Comparison of ENCODE assay signal across 9 cellular contexts in genomic region chr12:6960291-6961277, GRCh38. TPM values are rescaled to one million over a fixed set of nuclear protein-coding genes. Genes with fewer than 3 reads are reported as not detected.
DNase-seq lines count a peak whose midpoint lies in the region; ATAC-seq and TF ChIP-seq lines count a peak whose summit lies in the region.
"Had no signal": no experiment of that assay in that cellular context is flagged by ENCODE, and none has a peak within 500 bp of the region (broad histone marks: within the 10 kb centered on the region; RNA-seq: fewer than 3 reads in every experiment).

No MANE protein-coding gene starts in this region.

- H3K9me3 Mint-ChIP-seq in activated T-helper 2 cell treated with anti-CD3 and anti-CD28 coated beads, Interferon-gamma antibody, Interleukin-2, Interleukin-4, amounts not matched to agents 10 μg/mL and 5 μg/mL and 100 μg/mL, durations not matched to agents 14 hours and 24 hours and 36 hours: no peaks in the 10 kb centered on the region

- H3K4me1 ChIP-seq in uterus: peaks cover 3% of the 10 kb centered on the region in 2 donors

- H3K9me3 ChIP-seq in uterus: no peaks in the 10 kb centered on the region

- no peaks in the 10 kb centered on the region for H3K27me3 Mint-ChIP-seq in activated T-helper 2 cell treated with anti-CD3 and anti-CD28 coated beads, Interferon-gamma antibody, Interleukin-2, Interleukin-4, amounts not matched to agents 10 μg/mL and 5 μg/mL and 100 μg/mL, durations not matched to agents 14 hours and 24 hours and 36 hours (ENCODE audit: low read depth)

- no peaks in the 10 kb centered on the region for H3K36me3 ChIP-seq in uterus

- H3K4me3 Mint-ChIP-seq in activated T-helper 2 cell treated with anti-CD3 and anti-CD28 coated beads, Interferon-gamma antibody, Interleukin-2, Interleukin-4, amounts not matched to agents 10 μg/mL and 5 μg/mL and 100 μg/mL, durations not matched to agents 14 hours and 24 hours and 36 hours (ENCODE audit: low read depth): peak overlapping the region; percentile 64

- H3K27ac ChIP-seq in uterus: peak overlapping the region; percentile 86 to 89

- H3K4me3 ChIP-seq in uterus: peak overlapping the region; percentile 12 to 28

- ATAC-seq in left colon: peak; percentile 8
- no peak for ATAC-seq in GM19463 (IDR thresholded peaks at IDR 0.05; ENCODE audit: unreplicated experiment)

- DNase-seq in GM10266 (ENCODE audit: extremely low spot score) (peak; percentile 52), KBM-7 (peak; percentile 66), left colon (peak; percentile 45 to 70), uterus (no peak), DMS153 (lab: John Stamatoyannopoulos, UW) (no peak), iPS-NIHi11 (ENCODE audit: low spot score) (no peak)
- peak; percentile 37 for DNase-seq in activated T-helper 2 cell treated with anti-CD3 and anti-CD28 coated beads, Interferon-gamma antibody, Interleukin-2, Interleukin-4, amounts not matched to agents 10 μg/mL and 5 μg/mL and 100 μg/mL, durations not matched to agents 14 hours and 24 hours and 36 hours (ENCODE audit: low spot score)

- no peak for TF ChIP-seq POLR2A in uterus (IDR thresholded peaks at IDR 0.05)

- H3K4me1 Mint-ChIP-seq in activated T-helper 2 cell treated with anti-CD3 and anti-CD28 coated beads, Interferon-gamma antibody, Interleukin-2, Interleukin-4, amounts not matched to agents 10 μg/mL and 5 μg/mL and 100 μg/mL, durations not matched to agents 14 hours and 24 hours and 36 hours (ENCODE audit: low read depth): peaks cover 68% of the 10 kb centered on the region

- no peaks in the 10 kb centered on the region for H3K27me3 ChIP-seq in uterus

- peak overlapping the region; percentile 97 for H3K27ac Mint-ChIP-seq in activated T-helper 2 cell treated with anti-CD3 and anti-CD28 coated beads, Interferon-gamma antibody, Interleukin-2, Interleukin-4, amounts not matched to agents 10 μg/mL and 5 μg/mL and 100 μg/mL, durations not matched to agents 14 hours and 24 hours and 36 hours

- H3K36me3 Mint-ChIP-seq in activated T-helper 2 cell treated with anti-CD3 and anti-CD28 coated beads, Interferon-gamma antibody, Interleukin-2, Interleukin-4, amounts not matched to agents 10 μg/mL and 5 μg/mL and 100 μg/mL, durations not matched to agents 14 hours and 24 hours and 36 hours (ENCODE audit: low read depth): peaks cover 68% of the 10 kb centered on the region

- in situ Hi-C loops in KBM-7 (cut with MboI; ENCODE audit: low pct_unique_long_range_greater_than_20kb, low sequenced_read_pairs): no loop called here

- TF ChIP-seq CTCF in GM10266 (IDR thresholded peaks at IDR 0.05; ENCODE audit: control insufficient read depth, insufficient read depth, low read depth, missing control alignments): peak; percentile 72
- TF ChIP-seq CTCF in uterus (IDR thresholded peaks at IDR 0.05): peak in 3 of 4 experiments; percentile 7 to 15 (median 12)

- intact Hi-C loops in activated T-helper 2 cell treated with anti-CD3 and anti-CD28 coated beads, Interferon-gamma antibody, Interleukin-2, Interleukin-4, amounts not matched to agents 10 μg/mL and 5 μg/mL and 100 μg/mL, durations not matched to agents 14 hours and 24 hours and 36 hours (cut with micrococcal nuclease): loop anchor here (1.0 kb wide), 3 partner anchors 7 to 16 kb away; partner anchors contain the start of genes C12orf57, EMG1 and PHB2
- intact Hi-C loops in left colon (cut with DNase I, micrococcal nuclease): no loop called here
- intact Hi-C loops in uterus (cut with DNase I; ENCODE audit: low total_unique reads): no loop called here

RNA-seq across cellular contexts. Expression of gene PTPN6, which starts 9.4 kb away (rescaled TPM):
- total RNA-seq in activated T-helper 2 cell treated with anti-CD3 and anti-CD28 coated beads, Interferon-gamma antibody, Interleukin-2, Interleukin-4, amounts not matched to agents 10 μg/mL and 5 μg/mL and 100 μg/mL, durations not matched to agents 14 hours and 24 hours and 36 hours: 250 and 252 TPM in 2 replicates
- total RNA-seq in left colon: 10 to 100 TPM; 40.0 to 43.9 TPM
- total RNA-seq in uterus: 10 to 100 TPM in 2 of 4 donors, under 1 TPM in 2; 0.59 to 19.8 (median 5.9) TPM

RNA-seq across cellular contexts. Expression of gene PHB2, which starts 9.9 kb away (rescaled TPM):
- 381 and 391 TPM in 2 replicates for total RNA-seq in activated T-helper 2 cell treated with anti-CD3 and anti-CD28 coated beads, Interferon-gamma antibody, Interleukin-2, Interleukin-4, amounts not matched to agents 10 μg/mL and 5 μg/mL and 100 μg/mL, durations not matched to agents 14 hours and 24 hours and 36 hours
- total RNA-seq in left colon (100 to 1,000 TPM; 202 to 249 TPM), uterus (100 to 1,000 TPM; 129 to 167 (median 145) TPM)

RNA-seq across cellular contexts. Expression of gene EMG1, which starts 10.1 kb away (rescaled TPM):
- total RNA-seq in activated T-helper 2 cell treated with anti-CD3 and anti-CD28 coated beads, Interferon-gamma antibody, Interleukin-2, Interleukin-4, amounts not matched to agents 10 μg/mL and 5 μg/mL and 100 μg/mL, durations not matched to agents 14 hours and 24 hours and 36 hours: 104 and 112 TPM in 2 replicates
- total RNA-seq in left colon: 10 to 100 TPM; 31.6 to 34.1 TPM
- total RNA-seq in uterus: 10 to 100 TPM; 25.9 to 62.8 (median 44.0) TPM

RNA-seq across cellular contexts. Expression of gene C12orf57, which starts 16.8 kb away (rescaled TPM):
- total RNA-seq in activated T-helper 2 cell treated with anti-CD3 and anti-CD28 coated beads, Interferon-gamma antibody, Interleukin-2, Interleukin-4, amounts not matched to agents 10 μg/mL and 5 μg/mL and 100 μg/mL, durations not matched to agents 14 hours and 24 hours and 36 hours: 158 and 173 TPM in 2 replicates
- 100 to 1,000 TPM; 151 to 168 TPM for total RNA-seq in left colon
- total RNA-seq in uterus: 1,000 to 10,000 TPM in 2 of 4 donors, 100 to 1,000 TPM in 2; 259 to 2,496 (median 1,289) TPM

RNA-seq across cellular contexts. Expression of gene RNU7-1, which starts 17.0 kb away (rescaled TPM):
- total RNA-seq in activated T-helper 2 cell treated with anti-CD3 and anti-CD28 coated beads, Interferon-gamma antibody, Interleukin-2, Interleukin-4, amounts not matched to agents 10 μg/mL and 5 μg/mL and 100 μg/mL, durations not matched to agents 14 hours and 24 hours and 36 hours: not detected in 2 replicates
- total RNA-seq in left colon (not detected), uterus (not detected)
- total RNA-seq: activated CD8-positive, alpha-beta memory T cell treated with anti-CD3 and anti-CD28 coated beads for 36 hours had no signal

Comparison
In these comparisons a context has a peak if more than half of its experiments do, and no peak if none do; other contexts are left out.
1. DNase-seq: peak in GM10266 (single experiment), KBM-7 (single experiment), activated T-helper 2 cell treated with anti-CD3 and anti-CD28 coated beads, Interferon-gamma antibody, Interleukin-2, Interleukin-4, amounts not matched to agents 10 μg/mL and 5 μg/mL and 100 μg/mL, durations not matched to agents 14 hours and 24 hours and 36 hours (single experiment) and left colon (2 of 2); none in uterus (0 of 2), DMS153 (single experiment) and iPS-NIHi11 (single experiment).